In genomic region chr3:31960793-31961431, GRCh38 we compare ENCODE assay signal across 8 cellular contexts. TPM values are rescaled to one million over a fixed set of nuclear protein-coding genes. Genes with fewer than 3 reads are reported as not detected.
DNase-seq lines count a peak whose midpoint lies in the region; ATAC-seq and TF ChIP-seq lines count a peak whose summit lies in the region.

No MANE protein-coding gene starts in this region.

- no peaks in the 10 kb centered on the region for H3K36me3 Mint-ChIP-seq in mesothelial cell of epicardium
- H3K36me3 Mint-ChIP-seq in activated CD8-positive, alpha-beta memory T cell treated with anti-CD3 and anti-CD28 coated beads, Interleukin-2, amount 10 ng/mL, durations not matched to agents 7 days and 5 days = no peaks in the 10 kb centered on the region

- peak overlapping the region; percentile 27 for H3K27ac ChIP-seq in angular gyrus (ENCODE audit: low read depth, low read length)

- no peak for TF ChIP-seq CTCF in mesothelial cell of epicardium (IDR thresholded peaks at IDR 0.05; ENCODE audit: unreplicated experiment)

- ATAC-seq in HG02938 (IDR thresholded peaks at IDR 0.05; ENCODE audit: unreplicated experiment) = peak; percentile 47
- no peak for ATAC-seq in activated CD8-positive, alpha-beta memory T cell treated with anti-CD3 and anti-CD28 coated beads, Interleukin-2, amount 10 ng/mL, durations not matched to agents 7 days and 5 days
- ATAC-seq in HG03095 (IDR thresholded peaks at IDR 0.05; ENCODE audit: unreplicated experiment) = no peak

- peaks cover 4% of the 10 kb centered on the region for H3K27me3 Mint-ChIP-seq in mesothelial cell of epicardium (ENCODE audit: low read depth)
- peaks cover 10% of the 10 kb centered on the region for H3K27me3 Mint-ChIP-seq in activated CD8-positive, alpha-beta memory T cell treated with anti-CD3 and anti-CD28 coated beads, Interleukin-2, amount 10 ng/mL, durations not matched to agents 7 days and 5 days

- peaks cover 31% of the 10 kb centered on the region for H3K4me1 Mint-ChIP-seq in mesothelial cell of epicardium
- peaks cover 4% of the 10 kb centered on the region for H3K4me1 Mint-ChIP-seq in activated CD8-positive, alpha-beta memory T cell treated with anti-CD3 and anti-CD28 coated beads, Interleukin-2, amount 10 ng/mL, durations not matched to agents 7 days and 5 days

- peaks cover under 1% of the 10 kb centered on the region for H3K9me3 Mint-ChIP-seq in mesothelial cell of epicardium
- H3K9me3 Mint-ChIP-seq in activated CD8-positive, alpha-beta memory T cell treated with anti-CD3 and anti-CD28 coated beads, Interleukin-2, amount 10 ng/mL, durations not matched to agents 7 days and 5 days (ENCODE audit: low read depth) = no peaks in the 10 kb centered on the region

- H3K27ac Mint-ChIP-seq in mesothelial cell of epicardium = peak overlapping the region; percentile 40
- no peak overlapping the region for H3K27ac Mint-ChIP-seq in activated CD8-positive, alpha-beta memory T cell treated with anti-CD3 and anti-CD28 coated beads, Interleukin-2, amount 10 ng/mL, durations not matched to agents 7 days and 5 days

- no peak overlapping the region for H3K4me3 Mint-ChIP-seq in mesothelial cell of epicardium
- no peak overlapping the region for H3K4me3 Mint-ChIP-seq in activated CD8-positive, alpha-beta memory T cell treated with anti-CD3 and anti-CD28 coated beads, Interleukin-2, amount 10 ng/mL, durations not matched to agents 7 days and 5 days

- DNase-seq in ELF-1 (ENCODE audit: low read depth, low spot score) (peak; percentile 32), mesothelial cell of epicardium (ENCODE audit: low spot score in 2 of 2, unreplicated experiment in 2 of 2) (no peak), HuH-7.5 (ENCODE audit: low spot score) (no peak), SIG-M5 treated with dmso at 0.1 percent for 504 hours (lab: John Stamatoyannopoulos, UW; ENCODE audit: unreplicated experiment) (no peak)
- no peak for DNase-seq in activated CD8-positive, alpha-beta memory T cell treated with anti-CD3 and anti-CD28 coated beads, Interleukin-2, amount 10 ng/mL, durations not matched to agents 7 days and 5 days

- CTCF ChIA-PET in activated CD8-positive, alpha-beta memory T cell treated with anti-CD3 and anti-CD28 coated beads, Interleukin-2, amount 10 ng/mL, durations not matched to agents 7 days and 5 days (lab: Charles Lee) = no interaction called here

RNA-seq across cellular contexts. Expression of gene OSBPL10, which starts 20.1 kb away (rescaled TPM):
- 24.6 to 27.8 TPM (median 26.7 TPM) in 3 replicates for total RNA-seq in mesothelial cell of epicardium
- total RNA-seq in activated CD8-positive, alpha-beta memory T cell treated with anti-CD3 and anti-CD28 coated beads, Interleukin-2, amount 10 ng/mL, durations not matched to agents 7 days and 5 days = 1 to 10 TPM in 1 of 2 experiments, under 1 TPM in 1; 0.26 to 2.3 TPM

RNA-seq across cellular contexts. Expression of gene ZNF860, which starts 20.6 kb away (rescaled TPM):
- total RNA-seq in mesothelial cell of epicardium = 0.63 to 1.3 TPM (median 1.2 TPM) in 3 replicates
- total RNA-seq in activated CD8-positive, alpha-beta memory T cell treated with anti-CD3 and anti-CD28 coated beads, Interleukin-2, amount 10 ng/mL, durations not matched to agents 7 days and 5 days = not detected
